ENCODE assay signal across 1 cellular context in the genomic region with DNA sequence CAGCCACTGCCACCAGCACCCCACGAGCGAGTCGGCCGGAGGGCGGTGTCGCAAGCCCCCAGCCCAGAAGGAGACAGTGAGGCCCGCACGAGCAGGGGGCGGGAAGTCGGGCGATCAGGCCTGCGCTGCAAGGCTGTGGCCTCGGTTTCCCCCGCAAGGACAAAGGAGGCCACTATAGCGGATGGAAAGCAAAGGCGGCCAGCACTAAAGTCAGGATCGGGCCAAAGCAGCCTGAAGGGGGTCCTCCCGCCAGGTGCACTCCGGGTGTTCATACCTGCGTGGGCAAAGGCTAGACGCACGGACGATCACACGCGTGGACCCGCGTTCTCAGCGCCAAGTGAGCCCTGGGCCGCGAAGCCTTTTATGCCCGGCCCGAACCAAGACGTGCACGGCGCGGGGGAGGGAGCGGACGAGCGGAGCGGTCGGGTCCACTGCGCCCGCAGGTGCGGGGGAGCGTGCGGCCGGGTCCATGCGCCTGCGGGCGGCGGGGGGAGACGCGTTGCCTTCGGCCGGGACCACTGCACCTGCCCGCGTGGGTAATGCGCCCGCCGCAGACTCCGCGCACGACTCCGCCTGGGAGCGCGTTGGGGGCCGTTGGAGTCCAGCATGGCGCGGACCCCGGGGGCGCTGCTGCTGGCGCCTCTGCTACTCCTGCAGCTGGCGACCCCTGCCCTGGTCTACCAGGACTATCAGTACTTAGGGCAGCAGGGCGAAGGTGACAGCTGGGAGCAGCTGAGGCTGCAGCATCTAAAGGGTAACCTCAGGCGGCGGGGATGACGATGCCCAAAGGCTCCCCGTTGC.
TF ChIP-seq lines count a peak whose summit lies in the region.

A gene (minus strand): TSS at position 335 of the 801 bp plus-strand sequence. CDS start 539 bp downstream, outside the sequence.
A gene (plus strand): TSS at position 604 of the 801 bp plus-strand sequence. CDS start 3 bp downstream, at position 607.

TF ChIP-seq in HepG2, 621 proteins besides CTCF, POLR2A, EP300 and RAD21 (continued from another document and continues in another):
- TF ChIP-seq, protein P1, sequence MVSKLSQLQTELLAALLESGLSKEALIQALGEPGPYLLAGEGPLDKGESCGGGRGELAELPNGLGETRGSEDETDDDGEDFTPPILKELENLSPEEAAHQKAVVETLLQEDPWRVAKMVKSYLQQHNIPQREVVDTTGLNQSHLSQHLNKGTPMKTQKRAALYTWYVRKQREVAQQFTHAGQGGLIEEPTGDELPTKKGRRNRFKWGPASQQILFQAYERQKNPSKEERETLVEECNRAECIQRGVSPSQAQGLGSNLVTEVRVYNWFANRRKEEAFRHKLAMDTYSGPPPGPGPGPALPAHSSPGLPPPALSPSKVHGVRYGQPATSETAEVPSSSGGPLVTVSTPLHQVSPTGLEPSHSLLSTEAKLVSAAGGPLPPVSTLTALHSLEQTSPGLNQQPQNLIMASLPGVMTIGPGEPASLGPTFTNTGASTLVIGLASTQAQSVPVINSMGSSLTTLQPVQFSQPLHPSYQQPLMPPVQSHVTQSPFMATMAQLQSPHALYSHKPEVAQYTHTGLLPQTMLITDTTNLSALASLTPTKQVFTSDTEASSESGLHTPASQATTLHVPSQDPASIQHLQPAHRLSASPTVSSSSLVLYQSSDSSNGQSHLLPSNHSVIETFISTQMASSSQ (IDR thresholded peaks at IDR 0.05; ENCODE audit: low read depth) = no peak
- TF ChIP-seq, protein P1 (CRISPR knock-in tag; IDR thresholded peaks at IDR 0.05; ENCODE audit: borderline replicate concordance) = 0 out of 2 replicates have a peak, but pooled peaks have one; percentile 56
- TF ChIP-seq, protein P2, sequence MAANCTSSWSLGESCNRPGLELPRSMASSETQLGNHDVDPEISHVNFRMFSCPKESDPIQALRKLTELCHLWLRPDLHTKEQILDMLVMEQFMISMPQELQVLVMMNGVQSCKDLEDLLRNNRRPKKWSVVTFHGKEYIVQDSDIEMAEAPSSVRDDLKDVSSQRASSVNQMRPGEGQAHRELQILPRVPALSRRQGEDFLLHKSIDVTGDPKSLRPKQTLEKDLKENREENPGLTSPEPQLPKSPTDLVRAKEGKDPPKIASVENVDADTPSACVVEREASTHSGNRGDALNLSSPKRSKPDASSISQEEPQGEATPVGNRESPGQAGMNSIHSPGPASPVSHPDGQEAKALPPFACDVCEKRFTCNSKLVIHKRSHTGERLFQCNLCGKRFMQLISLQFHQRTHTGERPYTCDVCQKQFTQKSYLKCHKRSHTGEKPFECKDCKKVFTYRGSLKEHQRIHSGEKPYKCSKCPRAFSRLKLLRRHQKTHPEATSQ (CRISPR knock-in tag; IDR thresholded peaks at IDR 0.05; ENCODE audit: borderline replicate concordance) = no peak; the same call in 1 of the 2 replicates
- TF ChIP-seq KDM4B (CRISPR knock-in tag; IDR thresholded peaks at IDR 0.05) (no peak), ESRRA (CRISPR knock-in tag; IDR thresholded peaks at IDR 0.05; ENCODE audit: low read depth) (peak; percentile 31; the same call in 1 of the 2 replicates), SSRP1 (CRISPR knock-in tag; IDR thresholded peaks at IDR 0.05) (no peak), ZNF781 (CRISPR knock-in tag; IDR thresholded peaks at IDR 0.05; ENCODE audit: borderline replicate concordance, not compliant biosample characterization) (peak; percentile 70), ZNF598 (CRISPR knock-in tag; IDR thresholded peaks at IDR 0.05; ENCODE audit: borderline replicate concordance) (peak; percentile 72; the same call in 1 of the 2 replicates), TAF15 (IDR thresholded peaks at IDR 0.05; ENCODE audit: low read depth, low read length, poor library complexity, severe bottlenecking) (no peak), RXRA (CRISPR knock-in tag; IDR thresholded peaks at IDR 0.05) (peak; percentile 55), NCOA5 (CRISPR knock-in tag; IDR thresholded peaks at IDR 0.05) (no peak), ZNF557 (CRISPR knock-in tag; IDR thresholded peaks at IDR 0.05) (0 out of 2 replicates have a peak, but pooled peaks have one; percentile 42), ZNF720 (CRISPR knock-in tag; IDR thresholded peaks at IDR 0.05) (no peak), YEATS2 (CRISPR knock-in tag; IDR thresholded peaks at IDR 0.05; ENCODE audit: borderline replicate concordance) (peak; percentile 54), SMAD3 (CRISPR knock-in tag; IDR thresholded peaks at IDR 0.05) (no peak), ZNF160 (CRISPR knock-in tag; IDR thresholded peaks at IDR 0.05) (peak; percentile 81; the same call in 1 of the 2 replicates), ZNF354B (CRISPR knock-in tag; IDR thresholded peaks at IDR 0.05) (no peak), KDM1A (CRISPR knock-in tag; IDR thresholded peaks at IDR 0.05) (no peak), ZNF839 (CRISPR knock-in tag; IDR thresholded peaks at IDR 0.05; ENCODE audit: borderline replicate concordance) (no peak; the same call in 1 of the 2 replicates), NFYB (CRISPR knock-in tag; IDR thresholded peaks at IDR 0.05) (no peak; the same call in 1 of the 2 replicates), HCFC1 (IDR thresholded peaks at IDR 0.05; ENCODE audit: low read depth, low read length) (peak; percentile 53; the same call in 1 of the 2 replicates), SNAI1 (CRISPR knock-in tag; IDR thresholded peaks at IDR 0.05; ENCODE audit: borderline replicate concordance) (no peak), ZNF678 (CRISPR knock-in tag; IDR thresholded peaks at IDR 0.05) (peak; percentile 20; the same call in 1 of the 2 replicates), ZNF451 (CRISPR knock-in tag; IDR thresholded peaks at IDR 0.05) (no peak; the same call in none of the 2 replicates), SIN3B (IDR thresholded peaks at IDR 0.05; ENCODE audit: low read length) (no peak), GABPA (IDR thresholded peaks at IDR 0.05; ENCODE audit: low read depth, low read length) (no peak), GABPA (CRISPR knock-in tag; IDR thresholded peaks at IDR 0.05; ENCODE audit: low read depth) (no peak)
- TF ChIP-seq, protein P3, sequence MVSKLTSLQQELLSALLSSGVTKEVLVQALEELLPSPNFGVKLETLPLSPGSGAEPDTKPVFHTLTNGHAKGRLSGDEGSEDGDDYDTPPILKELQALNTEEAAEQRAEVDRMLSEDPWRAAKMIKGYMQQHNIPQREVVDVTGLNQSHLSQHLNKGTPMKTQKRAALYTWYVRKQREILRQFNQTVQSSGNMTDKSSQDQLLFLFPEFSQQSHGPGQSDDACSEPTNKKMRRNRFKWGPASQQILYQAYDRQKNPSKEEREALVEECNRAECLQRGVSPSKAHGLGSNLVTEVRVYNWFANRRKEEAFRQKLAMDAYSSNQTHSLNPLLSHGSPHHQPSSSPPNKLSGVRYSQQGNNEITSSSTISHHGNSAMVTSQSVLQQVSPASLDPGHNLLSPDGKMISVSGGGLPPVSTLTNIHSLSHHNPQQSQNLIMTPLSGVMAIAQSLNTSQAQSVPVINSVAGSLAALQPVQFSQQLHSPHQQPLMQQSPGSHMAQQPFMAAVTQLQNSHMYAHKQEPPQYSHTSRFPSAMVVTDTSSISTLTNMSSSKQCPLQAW (CRISPR knock-in tag; IDR thresholded peaks at IDR 0.05) = peak; percentile 89
- TF ChIP-seq, protein P4, sequence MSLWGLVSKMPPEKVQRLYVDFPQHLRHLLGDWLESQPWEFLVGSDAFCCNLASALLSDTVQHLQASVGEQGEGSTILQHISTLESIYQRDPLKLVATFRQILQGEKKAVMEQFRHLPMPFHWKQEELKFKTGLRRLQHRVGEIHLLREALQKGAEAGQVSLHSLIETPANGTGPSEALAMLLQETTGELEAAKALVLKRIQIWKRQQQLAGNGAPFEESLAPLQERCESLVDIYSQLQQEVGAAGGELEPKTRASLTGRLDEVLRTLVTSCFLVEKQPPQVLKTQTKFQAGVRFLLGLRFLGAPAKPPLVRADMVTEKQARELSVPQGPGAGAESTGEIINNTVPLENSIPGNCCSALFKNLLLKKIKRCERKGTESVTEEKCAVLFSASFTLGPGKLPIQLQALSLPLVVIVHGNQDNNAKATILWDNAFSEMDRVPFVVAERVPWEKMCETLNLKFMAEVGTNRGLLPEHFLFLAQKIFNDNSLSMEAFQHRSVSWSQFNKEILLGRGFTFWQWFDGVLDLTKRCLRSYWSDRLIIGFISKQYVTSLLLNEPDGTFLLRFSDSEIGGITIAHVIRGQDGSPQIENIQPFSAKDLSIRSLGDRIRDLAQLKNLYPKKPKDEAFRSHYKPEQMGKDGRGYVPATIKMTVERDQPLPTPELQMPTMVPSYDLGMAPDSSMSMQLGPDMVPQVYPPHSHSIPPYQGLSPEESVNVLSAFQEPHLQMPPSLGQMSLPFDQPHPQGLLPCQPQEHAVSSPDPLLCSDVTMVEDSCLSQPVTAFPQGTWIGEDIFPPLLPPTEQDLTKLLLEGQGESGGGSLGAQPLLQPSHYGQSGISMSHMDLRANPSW (CRISPR knock-in tag; IDR thresholded peaks at IDR 0.05; ENCODE audit: borderline replicate concordance) = peak; percentile 61; the same call in 1 of the 2 replicates
- TF ChIP-seq, protein P5, sequence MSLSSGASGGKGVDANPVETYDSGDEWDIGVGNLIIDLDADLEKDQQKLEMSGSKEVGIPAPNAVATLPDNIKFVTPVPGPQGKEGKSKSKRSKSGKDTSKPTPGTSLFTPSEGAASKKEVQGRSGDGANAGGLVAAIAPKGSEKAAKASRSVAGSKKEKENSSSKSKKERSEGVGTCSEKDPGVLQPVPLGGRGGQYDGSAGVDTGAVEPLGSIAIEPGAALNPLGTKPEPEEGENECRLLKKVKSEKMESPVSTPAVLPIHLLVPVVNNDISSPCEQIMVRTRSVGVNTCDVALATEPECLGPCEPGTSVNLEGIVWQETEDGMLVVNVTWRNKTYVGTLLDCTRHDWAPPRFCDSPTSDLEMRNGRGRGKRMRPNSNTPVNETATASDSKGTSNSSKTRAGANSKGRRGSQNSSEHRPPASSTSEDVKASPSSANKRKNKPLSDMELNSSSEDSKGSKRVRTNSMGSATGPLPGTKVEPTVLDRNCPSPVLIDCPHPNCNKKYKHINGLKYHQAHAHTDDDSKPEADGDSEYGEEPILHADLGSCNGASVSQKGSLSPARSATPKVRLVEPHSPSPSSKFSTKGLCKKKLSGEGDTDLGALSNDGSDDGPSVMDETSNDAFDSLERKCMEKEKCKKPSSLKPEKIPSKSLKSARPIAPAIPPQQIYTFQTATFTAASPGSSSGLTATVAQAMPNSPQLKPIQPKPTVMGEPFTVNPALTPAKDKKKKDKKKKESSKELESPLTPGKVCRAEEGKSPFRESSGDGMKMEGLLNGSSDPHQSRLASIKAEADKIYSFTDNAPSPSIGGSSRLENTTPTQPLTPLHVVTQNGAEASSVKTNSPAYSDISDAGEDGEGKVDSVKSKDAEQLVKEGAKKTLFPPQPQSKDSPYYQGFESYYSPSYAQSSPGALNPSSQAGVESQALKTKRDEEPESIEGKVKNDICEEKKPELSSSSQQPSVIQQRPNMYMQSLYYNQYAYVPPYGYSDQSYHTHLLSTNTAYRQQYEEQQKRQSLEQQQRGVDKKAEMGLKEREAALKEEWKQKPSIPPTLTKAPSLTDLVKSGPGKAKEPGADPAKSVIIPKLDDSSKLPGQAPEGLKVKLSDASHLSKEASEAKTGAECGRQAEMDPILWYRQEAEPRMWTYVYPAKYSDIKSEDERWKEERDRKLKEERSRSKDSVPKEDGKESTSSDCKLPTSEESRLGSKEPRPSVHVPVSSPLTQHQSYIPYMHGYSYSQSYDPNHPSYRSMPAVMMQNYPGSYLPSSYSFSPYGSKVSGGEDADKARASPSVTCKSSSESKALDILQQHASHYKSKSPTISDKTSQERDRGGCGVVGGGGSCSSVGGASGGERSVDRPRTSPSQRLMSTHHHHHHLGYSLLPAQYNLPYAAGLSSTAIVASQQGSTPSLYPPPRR (CRISPR knock-in tag; IDR thresholded peaks at IDR 0.05; ENCODE audit: borderline replicate concordance) = peak; percentile 36
- TF ChIP-seq, protein P6, sequence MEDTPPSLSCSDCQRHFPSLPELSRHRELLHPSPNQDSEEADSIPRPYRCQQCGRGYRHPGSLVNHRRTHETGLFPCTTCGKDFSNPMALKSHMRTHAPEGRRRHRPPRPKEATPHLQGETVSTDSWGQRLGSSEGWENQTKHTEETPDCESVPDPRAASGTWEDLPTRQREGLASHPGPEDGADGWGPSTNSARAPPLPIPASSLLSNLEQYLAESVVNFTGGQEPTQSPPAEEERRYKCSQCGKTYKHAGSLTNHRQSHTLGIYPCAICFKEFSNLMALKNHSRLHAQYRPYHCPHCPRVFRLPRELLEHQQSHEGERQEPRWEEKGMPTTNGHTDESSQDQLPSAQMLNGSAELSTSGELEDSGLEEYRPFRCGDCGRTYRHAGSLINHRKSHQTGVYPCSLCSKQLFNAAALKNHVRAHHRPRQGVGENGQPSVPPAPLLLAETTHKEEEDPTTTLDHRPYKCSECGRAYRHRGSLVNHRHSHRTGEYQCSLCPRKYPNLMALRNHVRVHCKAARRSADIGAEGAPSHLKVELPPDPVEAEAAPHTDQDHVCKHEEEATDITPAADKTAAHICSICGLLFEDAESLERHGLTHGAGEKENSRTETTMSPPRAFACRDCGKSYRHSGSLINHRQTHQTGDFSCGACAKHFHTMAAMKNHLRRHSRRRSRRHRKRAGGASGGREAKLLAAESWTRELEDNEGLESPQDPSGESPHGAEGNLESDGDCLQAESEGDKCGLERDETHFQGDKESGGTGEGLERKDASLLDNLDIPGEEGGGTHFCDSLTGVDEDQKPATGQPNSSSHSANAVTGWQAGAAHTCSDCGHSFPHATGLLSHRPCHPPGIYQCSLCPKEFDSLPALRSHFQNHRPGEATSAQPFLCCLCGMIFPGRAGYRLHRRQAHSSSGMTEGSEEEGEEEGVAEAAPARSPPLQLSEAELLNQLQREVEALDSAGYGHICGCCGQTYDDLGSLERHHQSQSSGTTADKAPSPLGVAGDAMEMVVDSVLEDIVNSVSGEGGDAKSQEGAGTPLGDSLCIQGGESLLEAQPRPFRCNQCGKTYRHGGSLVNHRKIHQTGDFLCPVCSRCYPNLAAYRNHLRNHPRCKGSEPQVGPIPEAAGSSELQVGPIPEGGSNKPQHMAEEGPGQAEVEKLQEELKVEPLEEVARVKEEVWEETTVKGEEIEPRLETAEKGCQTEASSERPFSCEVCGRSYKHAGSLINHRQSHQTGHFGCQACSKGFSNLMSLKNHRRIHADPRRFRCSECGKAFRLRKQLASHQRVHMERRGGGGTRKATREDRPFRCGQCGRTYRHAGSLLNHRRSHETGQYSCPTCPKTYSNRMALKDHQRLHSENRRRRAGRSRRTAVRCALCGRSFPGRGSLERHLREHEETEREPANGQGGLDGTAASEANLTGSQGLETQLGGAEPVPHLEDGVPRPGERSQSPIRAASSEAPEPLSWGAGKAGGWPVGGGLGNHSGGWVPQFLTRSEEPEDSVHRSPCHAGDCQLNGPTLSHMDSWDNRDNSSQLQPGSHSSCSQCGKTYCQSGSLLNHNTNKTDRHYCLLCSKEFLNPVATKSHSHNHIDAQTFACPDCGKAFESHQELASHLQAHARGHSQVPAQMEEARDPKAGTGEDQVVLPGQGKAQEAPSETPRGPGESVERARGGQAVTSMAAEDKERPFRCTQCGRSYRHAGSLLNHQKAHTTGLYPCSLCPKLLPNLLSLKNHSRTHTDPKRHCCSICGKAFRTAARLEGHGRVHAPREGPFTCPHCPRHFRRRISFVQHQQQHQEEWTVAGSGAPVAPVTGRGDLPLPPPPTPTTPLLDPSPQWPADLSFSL (CRISPR knock-in tag; IDR thresholded peaks at IDR 0.05) = peak; percentile 37; the same call in 1 of the 2 replicates
